Comparison of ENCODE assay signal across 1 cellular context in genomic region chr1:227728059-227728891, GRCh38.
A peak's percentile ranks its signal among the peaks of the same experiment; 100 is the strongest.
TF ChIP-seq lines count a peak whose summit lies in the region.

No MANE protein-coding gene starts in this region.

TF ChIP-seq in H1, 55 proteins besides CTCF, POLR2A, EP300 and RAD21:
- peak; percentile 62 for TF ChIP-seq KDM4A (IDR thresholded peaks at IDR 0.05; ENCODE audit: low read depth, low read length, severe bottlenecking)
- no peak for TF ChIP-seq BRCA1 (IDR thresholded peaks at IDR 0.05; ENCODE audit: low read depth, low read length)
- TF ChIP-seq SP2 (IDR thresholded peaks at IDR 0.05; ENCODE audit: low read length): no peak
- TF ChIP-seq MAX (IDR thresholded peaks at IDR 0.05): peak; percentile 49
- TF ChIP-seq TAF1 (IDR thresholded peaks at IDR 0.05; ENCODE audit: low read depth, low read length): 0 out of 2 replicates have a peak, but pooled peaks have one; percentile 26
- no peak for TF ChIP-seq MAFK (IDR thresholded peaks at IDR 0.05; ENCODE audit: low read depth, low read length)
- peak; percentile 10; the same call in 1 of the 2 replicates for TF ChIP-seq RBBP5 (IDR thresholded peaks at IDR 0.05; ENCODE audit: borderline replicate concordance, low read depth, low read length)
- no peak for TF ChIP-seq SP1 (IDR thresholded peaks at IDR 0.05; ENCODE audit: low read depth, low read length)
- TF ChIP-seq E2F6 (IDR thresholded peaks at IDR 0.05): peak; percentile 74
- TF ChIP-seq TCF12 (IDR thresholded peaks at IDR 0.05; ENCODE audit: low read depth, low read length): 0 out of 2 replicates have a peak, but pooled peaks have one; percentile 39
- no peak for TF ChIP-seq CEBPB (IDR thresholded peaks at IDR 0.05; ENCODE audit: low read depth, low read length)
- no peak for TF ChIP-seq SP4 (IDR thresholded peaks at IDR 0.05; ENCODE audit: low read length)
TF ChIP-seq in H1: peak in this region for 6.
